ENCODE assay signal across 13 cellular contexts in the genomic region with DNA sequence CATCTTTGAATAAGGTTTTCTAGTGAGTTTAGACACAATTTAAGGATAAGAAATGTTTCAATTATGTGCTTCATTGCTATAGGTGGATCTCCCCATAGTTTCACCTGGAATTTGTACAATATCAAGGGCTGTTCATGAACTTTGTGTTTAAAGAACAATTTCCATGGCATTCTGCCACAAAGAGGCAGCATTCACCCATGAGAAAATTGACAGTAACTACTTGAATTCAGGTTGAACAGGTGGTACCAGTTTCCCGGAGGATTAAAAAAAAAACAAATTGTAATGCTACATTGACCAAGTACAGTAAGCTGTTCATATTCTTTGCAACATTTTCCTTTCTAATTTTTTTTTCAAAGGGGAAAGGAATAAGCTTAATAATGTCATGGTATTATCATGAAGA. TPM values are rescaled to one million over a fixed set of nuclear protein-coding genes. Genes with fewer than 3 reads are reported as not detected.
A peak's percentile ranks its signal among the peaks of the same experiment; 100 is the strongest.
DNase-seq lines count a peak whose midpoint lies in the region; ATAC-seq, FAIRE-seq and TF ChIP-seq lines count a peak whose summit lies in the region.
"Had no signal": no experiment of that assay in that cellular context is flagged by ENCODE, and none has a peak within 500 bp of the region (broad histone marks: within the 10 kb centered on the region; RNA-seq: fewer than 3 reads in every experiment).

No MANE protein-coding gene starts in this region.

- peaks cover 8% of the 10 kb centered on the region for H3K27me3 Mint-ChIP-seq in endothelial cell (ENCODE audit: unreplicated experiment)

- H3K27ac ChIP-seq in A549 (no peak overlapping the region), HCT116 (ENCODE audit: low read depth, low read length) (no peak overlapping the region)
- H3K27ac ChIP-seq: body of pancreas, KMS-11, pancreas had no signal

- no peak for FAIRE-seq in A549 (lab: Jason Lieb, UNC)
- FAIRE-seq in GM12892 (lab: Jason Lieb, UNC) = no peak

- TF ChIP-seq EP300 in A549 (IDR thresholded peaks at IDR 0.05) = no peak

- H3K9me3 ChIP-seq in A549 = no peaks in the 10 kb centered on the region
- H3K9me3 ChIP-seq in HCT116 (ENCODE audit: control insufficient read depth in 1 of 2, insufficient read depth in 1 of 2, low read depth in 1 of 2, low read length in 2 of 2) = no peaks in the 10 kb centered on the region; a peak in 1 of 4 replicates
- H3K9me3 ChIP-seq: body of pancreas, pancreas had no signal

- no peak overlapping the region for H3K4me2 ChIP-seq in A549
- H3K4me2 ChIP-seq in HCT116 (ENCODE audit: low read length) = no peak overlapping the region
- H3K4me2 ChIP-seq: KMS-11 had no signal

- no peaks in the 10 kb centered on the region for H3K36me3 ChIP-seq in HCT116 (ENCODE audit: control insufficient read depth in 1 of 2, insufficient read depth in 2 of 2, low read length in 2 of 2)
- H3K36me3 ChIP-seq: pancreas had no signal

- TF ChIP-seq POLR2A in A549 (IDR thresholded peaks at IDR 0.05; ENCODE audit: low read length) (no peak), HCT116 (IDR thresholded peaks at IDR 0.05; ENCODE audit: borderline replicate concordance, extremely low read depth, insufficient read depth, insufficient read length) (no peak), GM12892 (IDR thresholded peaks at IDR 0.05; ENCODE audit: low read depth, low read length) (no peak)

- H3K27me3 ChIP-seq in HCT116 (ENCODE audit: insufficient read depth, low read length) = no peaks in the 10 kb centered on the region

- intact Hi-C loops in HCT116 (cut with micrococcal nuclease) = no loop called here

- no peak overlapping the region for H3K4me3 ChIP-seq in A549
- H3K4me3 ChIP-seq in HCT116 (replicated peaks in 1 of 2; ENCODE audit: low read depth in 1 of 2, low read length in 2 of 2) = no peak overlapping the region
- H3K4me3 ChIP-seq: body of pancreas, pancreas had no signal

- peaks cover 6% of the 10 kb centered on the region for H3K4me1 Mint-ChIP-seq in endothelial cell (ENCODE audit: unreplicated experiment)

- H3K4me3 Mint-ChIP-seq in endothelial cell (ENCODE audit: unreplicated experiment) = no peak overlapping the region
- H3K4me3 Mint-ChIP-seq: CD14-positive monocyte had no signal

- POLR2A ChIA-PET in A549 (lab: Yijun Ruan, JAX) (no interaction called here), HCT116 (lab: Charles Lee) (no interaction called here)

- no TSS peak for BruUV-seq in HCT116 (replicated peaks; lab: Mats Ljungman, UMichigan)

- ATAC-seq in A549 (no peak), HCT116 (no peak)
- ATAC-seq: body of pancreas had no signal

- no peak overlapping the region for H3K9ac ChIP-seq in HCT116 (ENCODE audit: low read length)
- H3K9ac ChIP-seq: KMS-11 had no signal

- no peaks in the 10 kb centered on the region for H3K9me2 ChIP-seq in HCT116 (ENCODE audit: insufficient read depth)

- RAD21 ChIA-PET in HCT116 (lab: Charles Lee; ENCODE audit: low non-redundant PET in 1 of 2, low total read pairs in 2 of 2, uncharacterized antibody in 2 of 2, unreplicated experiment in 2 of 2) = no interaction called here

- H4K20me1 ChIP-seq in HCT116 (ENCODE audit: insufficient read depth) = no peaks in the 10 kb centered on the region

- no peaks in the 10 kb centered on the region for H3K9me3 Mint-ChIP-seq in endothelial cell (ENCODE audit: unreplicated experiment)

- H3K27ac Mint-ChIP-seq in endothelial cell (ENCODE audit: unreplicated experiment) = no peak overlapping the region
- H3K27ac Mint-ChIP-seq: CD14-positive monocyte had no signal

- H3K36me3 Mint-ChIP-seq in endothelial cell (ENCODE audit: low read depth, unreplicated experiment) = no peaks in the 10 kb centered on the region

- no peaks in the 10 kb centered on the region for H3K79me2 ChIP-seq in HCT116 (ENCODE audit: insufficient read depth, low read length)

- TF ChIP-seq CTCF in A549 (IDR thresholded peaks at IDR 0.05) (peak; percentile 41), HCT116 (IDR thresholded peaks at IDR 0.05 in 2 of 3, conservative IDR thresholded peaks at IDR 0.05 in 1 of 3; ENCODE audit: borderline replicate concordance in 1 of 3, insufficient read depth in 1 of 3, low read depth in 2 of 3, low read length in 2 of 3) (peak in 1 of 3 experiments; percentile 13; a peak in 1 of 6 replicates), endothelial cell (IDR thresholded peaks at IDR 0.05; ENCODE audit: unreplicated experiment) (no peak)

- TF ChIP-seq RAD21 in A549 (conservative IDR thresholded peaks at IDR 0.05 in 1 of 2, IDR thresholded peaks at IDR 0.05 in 1 of 2) (peak; percentile 59), HCT116 (IDR thresholded peaks at IDR 0.05; ENCODE audit: low read depth) (peak; percentile 39; the same call in 1 of the 2 replicates)

- no peak overlapping the region for H2AFZ ChIP-seq in HCT116 (ENCODE audit: low read depth, low read length, poor library complexity, severe bottlenecking)

- H3K4me1 ChIP-seq in A549 (peaks cover 17% of the 10 kb centered on the region; the same call in 2 of the 3 replicates), HCT116 (ENCODE audit: control insufficient read depth in 1 of 2, insufficient read depth in 2 of 2, low read length in 2 of 2) (0 out of 4 replicates have a peak, but pooled peaks cover 0 to 3% of the 10 kb centered on the region in 2 experiments)

- CTCF ChIA-PET in A549 (lab: Yijun Ruan, JAX) = interaction anchor here (0.8 to 1.3 kb wide), 2 partner anchors 9 to 20 kb away, joined by 4 read pairs; partner anchors contain the start of gene SLITRK5
- CTCF ChIA-PET in HCT116 (lab: Charles Lee) = no interaction called here

- peak in 1 of 2 experiments; percentile 36 for DNase-seq in A549 (ENCODE audit: low read depth in 1 of 2, low spot score in 1 of 2)
- no peak for DNase-seq in HCT116 (ENCODE audit: low read depth, low spot score)
- DNase-seq in NCI-H526 (lab: John Stamatoyannopoulos, UW) = peak; percentile 91 to 94
- DNase-seq in endothelial cell (ENCODE audit: low spot score) = peak; percentile 15
- no peak for DNase-seq in activated T-cell treated with anti-CD3 and anti-CD28 coated beads, Interleukin-2, amount 50 U/mL, for 48 hours
- no peak for DNase-seq in activated CD4-positive, CD25-positive, alpha-beta regulatory T cell treated with anti-CD3 and anti-CD28 coated beads, Interleukin-2, amount 50 U/mL, for 72 hours
- DNase-seq in NCI-H2029 treated with DMSO at 0.1 percent for 48 hours (lab: John Stamatoyannopoulos, UW) = no peak
- no peak for DNase-seq in GM12892 (ENCODE audit: insufficient read length)
- DNase-seq: pancreas; stimulated activated CD4-positive, alpha-beta T cell treated with anti-CD3 and anti-CD28 coated beads, Interleukin-4, amount 100 ng/mL, for 24 hours had no signal

- 5% methylated on average over 1 of the region's 1 CpG for WGBS in A549 (ENCODE audit: missing lambda C conversion rate)

TF ChIP-seq in A549, 52 proteins besides CTCF, POLR2A, EP300 and RAD21:
- TF ChIP-seq NPAS2 (CRISPR knock-in tag; IDR thresholded peaks at IDR 0.05; ENCODE audit: borderline replicate concordance) = no peak
- peak; percentile 35; the same call in 1 of the 3 replicates for TF ChIP-seq SMC3 (IDR thresholded peaks at IDR 0.05)
- no peak for TF ChIP-seq CBX8 (IDR thresholded peaks at IDR 0.05)
- TF ChIP-seq HEYL (CRISPR knock-in tag; IDR thresholded peaks at IDR 0.05) = no peak
- TF ChIP-seq GATA3 (IDR thresholded peaks at IDR 0.05; ENCODE audit: borderline replicate concordance) = no peak

TF ChIP-seq in HCT116, 20 proteins besides CTCF, POLR2A, EP300 and RAD21:
- TF ChIP-seq MAX (IDR thresholded peaks at IDR 0.05) (no peak), SIN3A (IDR thresholded peaks at IDR 0.05; ENCODE audit: low read depth) (no peak)

RNA-seq across cellular contexts. Expression of gene SLITRK5, which starts 9.1 kb away (rescaled TPM):
- 0.22 and 0.30 TPM in 2 replicates for polyA plus RNA-seq in A549 (2011; rRNA removed)
- polyA plus RNA-seq in A549 (2012; cell fraction: cytosol; rRNA removed) = 0.15 and 0.19 TPM in 2 replicates
- 0.23 and 0.30 TPM in 2 replicates for polyA plus RNA-seq in A549 (2012; cell fraction: nucleus; rRNA removed)
- polyA plus RNA-seq in A549 (2017; fragmentation: RNase III; extraction: RNeasy Plus Mini Kit Qiagen cat#74134 plus additional on column Dnase treatment) = 0.26 to 0.34 TPM (median 0.28 TPM) in 3 replicates
- 0.29 and 0.39 TPM in 2 replicates for polyA minus RNA-seq in A549 (2011; rRNA and poly(A)+ RNA removed)
- total RNA-seq in HCT116 (2021; ENCODE audit: unreplicated experiment) = not detected
- not detected in 2 replicates for polyA plus RNA-seq in HCT116 (2012)
- total RNA-seq in endothelial cell (ENCODE audit: unreplicated experiment) = 0.08 TPM
- polyA plus RNA-seq in GM12892 (2012; ENCODE audit: missing spikeins) = 0.02 TPM
- polyA plus RNA-seq: CD14-positive monocyte had no signal

Comparison
In these comparisons a context has a peak if more than half of its experiments do, and no peak if none do; other contexts are left out.
1. DNase-seq: peak in NCI-H526 (2 of 2) and endothelial cell (single experiment); none in HCT116 (single experiment), activated T-cell treated with anti-CD3 and anti-CD28 coated beads, Interleukin-2, amount 50 U/mL, for 48 hours (0 of 2), activated CD4-positive, CD25-positive, alpha-beta regulatory T cell treated with anti-CD3 and anti-CD28 coated beads, Interleukin-2, amount 50 U/mL, for 72 hours (single experiment), NCI-H2029 treated with DMSO at 0.1 percent for 48 hours (single experiment) and GM12892 (single experiment).
2. Of the 6 proteins assayed by ChIP-seq in both A549 and HCT116: peak only in A549: none; only in HCT116: none; in both: RAD21; in neither: 4; mixed calls (peak in some experiments, not most) for 1.